8 cellular contexts compared by ENCODE assay signal in genomic region chr4:5710962-5711478, GRCh38. TPM values are rescaled to one million over a fixed set of nuclear protein-coding genes. Genes with fewer than 3 reads are reported as not detected.
A peak's percentile ranks its signal among the peaks of the same experiment; 100 is the strongest.
DNase-seq lines count a peak whose midpoint lies in the region; ATAC-seq, FAIRE-seq and TF ChIP-seq lines count a peak whose summit lies in the region.

Gene EVC (plus strand): TSS chr4:5711201. CDS start chr4:5711381, 180 bp downstream.

- FAIRE-seq in A549 (lab: Jason Lieb, UNC) = no peak

- TF ChIP-seq EP300 in A549 (IDR thresholded peaks at IDR 0.05) = no peak

- peaks cover 38% of the 10 kb centered on the region for H3K4me1 ChIP-seq in A549
- no peaks in the 10 kb centered on the region for H3K4me1 ChIP-seq in cardiac muscle cell (ENCODE audit: low read depth)
- H3K4me1 ChIP-seq in osteoblast (ENCODE audit: insufficient read depth, low read length) = peaks cover 38% of the 10 kb centered on the region

- H3K79me2 ChIP-seq in osteoblast (ENCODE audit: insufficient read depth, low read length) = peaks cover 60% of the 10 kb centered on the region

- H3K9me3 ChIP-seq in A549 (peaks cover 9% of the 10 kb centered on the region), cardiac muscle cell (ENCODE audit: low read depth) (no peaks in the 10 kb centered on the region), osteoblast (ENCODE audit: low read depth, low read length) (no peaks in the 10 kb centered on the region)

- ATAC-seq in A549 (peak; percentile 86 to 91), GM18502 (IDR thresholded peaks at IDR 0.05; ENCODE audit: poor library complexity, unreplicated experiment) (peak; percentile 45), GM21737 (IDR thresholded peaks at IDR 0.05; ENCODE audit: unreplicated experiment) (no peak)

- H3K27ac ChIP-seq in A549 (peak within 1 kb of the TSS; percentile 84 to 97), adipose tissue (ENCODE audit: low read depth, low read length) (peak within 1 kb of the TSS; percentile 57), cardiac muscle cell (no peak within 1 kb of the TSS), osteoblast (ENCODE audit: low read depth, low read length) (peak within 1 kb of the TSS; percentile 98)

- no peak for TF ChIP-seq RAD21 in A549 (conservative IDR thresholded peaks at IDR 0.05 in 1 of 2, IDR thresholded peaks at IDR 0.05 in 1 of 2)

- peak; percentile 69 to 70 for DNase-seq in A549 (ENCODE audit: low read depth in 1 of 2, low spot score in 1 of 2)
- peak; percentile 46 for DNase-seq in NCI-H460 (ENCODE audit: extremely low read depth, low read depth)
- DNase-seq in cardiac muscle cell (ENCODE audit: low read depth in 1 of 2, low spot score in 1 of 2) = peak; percentile 76 to 83
- DNase-seq in osteoblast (ENCODE audit: insufficient read length, low spot score, missing footprints) = peak; percentile 99
- no peak for DNase-seq in central memory CD4-positive, alpha-beta T cell

- H4K20me1 ChIP-seq in osteoblast (ENCODE audit: insufficient read depth, low read length) = peaks cover 35% of the 10 kb centered on the region

- H3K27me3 ChIP-seq in cardiac muscle cell = no peaks in the 10 kb centered on the region
- H3K27me3 ChIP-seq in osteoblast (ENCODE audit: insufficient read depth, low read length) = no peaks in the 10 kb centered on the region

- peak; percentile 67 for TF ChIP-seq POLR2A in A549 (IDR thresholded peaks at IDR 0.05; ENCODE audit: low read length)

- H3K4me2 ChIP-seq in A549 (peak within 1 kb of the TSS; percentile 90), osteoblast (ENCODE audit: insufficient read depth, low read length) (peak within 1 kb of the TSS; percentile 99)

- H3K4me3 ChIP-seq in A549 = peak within 1 kb of the TSS; percentile 87
- peak within 1 kb of the TSS; percentile 40 for H3K4me3 ChIP-seq in cardiac muscle cell
- peak within 1 kb of the TSS; percentile 89 for H3K4me3 ChIP-seq in osteoblast (ENCODE audit: insufficient read depth, low read length)

- TF ChIP-seq CTCF in A549 (IDR thresholded peaks at IDR 0.05) (no peak), cardiac muscle cell (IDR thresholded peaks at IDR 0.05; ENCODE audit: low read depth, low read length) (no peak), osteoblast (IDR thresholded peaks at IDR 0.05; ENCODE audit: extremely low read depth, low read depth, low read length) (no peak)

- H2AFZ ChIP-seq in osteoblast (ENCODE audit: low read length) = peak within 1 kb of the TSS; percentile 93

- CTCF ChIA-PET in A549 (lab: Yijun Ruan, JAX) = interaction anchor here (1.2 kb wide), 1 partner anchor 660 kb away, joined by 5 read pairs; the partner anchor contains the start of gene STK32B

- POLR2A ChIA-PET in A549 (lab: Yijun Ruan, JAX) = no interaction called here

- WGBS in A549 (ENCODE audit: missing lambda C conversion rate) = 1% methylated on average over 10 of the region's 48 CpGs
- WGBS in adipose tissue, 3 donors = 0 to 1% (median 1%) methylated on average over 32 to 47 of the region's 48 CpGs

- H3K36me3 ChIP-seq in cardiac muscle cell = no peaks in the 10 kb centered on the region
- H3K36me3 ChIP-seq in osteoblast (ENCODE audit: insufficient read depth, low read length) = peaks cover 5% of the 10 kb centered on the region

TF ChIP-seq in A549, 52 proteins besides CTCF, POLR2A, EP300 and RAD21:
- TF ChIP-seq BCL3 (IDR thresholded peaks at IDR 0.05) (0 out of 3 replicates have a peak, but pooled peaks have one; percentile 48), KDM5A (IDR thresholded peaks at IDR 0.05) (no peak), ELK1 (IDR thresholded peaks at IDR 0.05; ENCODE audit: low read depth, low read length) (no peak), TFCP2L1 (CRISPR knock-in tag; IDR thresholded peaks at IDR 0.05) (no peak), JUN (IDR thresholded peaks at IDR 0.05) (peak in 1 of 2 experiments; percentile 57; a peak in 2 of 5 replicates), SMC3 (IDR thresholded peaks at IDR 0.05) (no peak)
- TF ChIP-seq, protein P1, sequence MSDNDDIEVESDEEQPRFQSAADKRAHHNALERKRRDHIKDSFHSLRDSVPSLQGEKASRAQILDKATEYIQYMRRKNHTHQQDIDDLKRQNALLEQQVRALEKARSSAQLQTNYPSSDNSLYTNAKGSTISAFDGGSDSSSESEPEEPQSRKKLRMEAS (IDR thresholded peaks at IDR 0.05) = peak; percentile 21; the same call in 1 of the 2 replicates
TF ChIP-seq in A549: peak in this region for 3.

RNA-seq across cellular contexts. Expression of gene EVC, which starts in this region (rescaled TPM):
- polyA plus RNA-seq in A549 (2011; rRNA removed) (3.0 and 5.7 TPM in 2 replicates), A549 (2017; fragmentation: RNase III; extraction: RNeasy Plus Mini Kit Qiagen cat#74134 plus additional on column Dnase treatment) (5.4 to 6.4 TPM (median 5.5 TPM) in 3 replicates), adipose tissue (1 to 10 TPM; 4.0 to 6.2 (median 4.0) TPM), cardiac muscle cell (2.5 and 4.0 TPM in 2 replicates)
- 4.0 and 5.6 TPM in 2 replicates for polyA plus RNA-seq in A549 (2012; cell fraction: cytosol; rRNA removed)
- 7.5 and 12.1 TPM in 2 replicates for polyA plus RNA-seq in A549 (2012; cell fraction: nucleus; rRNA removed)
- polyA minus RNA-seq in A549 (2011; rRNA and poly(A)+ RNA removed) = 7.4 and 10.2 TPM in 2 replicates
- total RNA-seq in NCI-H460 (2014; rRNA removed; shearing (Covaris generic)) = 1.9 and 3.1 TPM in 2 replicates
- 2.5 and 4.5 TPM in 2 replicates for polyA plus RNA-seq in NCI-H460 (2014; cell fraction: nucleus; rRNA removed)
- total RNA-seq in cardiac muscle cell (17.8 and 45.3 TPM in 2 replicates), osteoblast (67.8 and 69.1 TPM in 2 replicates)
